13 cellular contexts compared by ENCODE assay signal in the genomic region with DNA sequence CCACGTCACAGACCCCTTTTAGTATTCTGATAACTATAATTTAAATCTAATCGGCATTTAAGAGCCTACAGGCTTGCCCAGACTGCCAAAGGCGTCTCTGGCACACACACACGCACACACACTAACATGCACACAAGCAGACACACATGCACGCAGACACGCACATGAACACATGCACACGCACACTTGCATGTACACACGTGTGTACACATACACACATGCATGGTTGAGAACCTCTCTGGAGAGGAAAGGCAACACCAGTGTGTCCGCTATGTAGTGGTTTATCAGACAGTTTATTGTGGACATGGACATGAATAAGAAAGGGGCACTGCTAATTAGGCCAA.
DNase-seq lines count a peak whose midpoint lies in the region; ATAC-seq, FAIRE-seq and TF ChIP-seq lines count a peak whose summit lies in the region.
"Had no signal": no experiment of that assay in that cellular context is flagged by ENCODE, and none has a peak within 500 bp of the region (broad histone marks: within the 10 kb centered on the region; RNA-seq: fewer than 3 reads in every experiment).

No MANE protein-coding gene starts in this region.

- H3K4me1 Mint-ChIP-seq in chondrocyte (ENCODE audit: low read depth) (peaks cover 19% of the 10 kb centered on the region), osteocyte (ENCODE audit: unreplicated experiment) (peaks cover 20% of the 10 kb centered on the region)
- H3K4me1 Mint-ChIP-seq in stimulated activated naive B cell treated with anti-CD40 and anti-IgM and Interleukin-4, amounts not matched to agents 10 μg/mL and 1 μg/mL and 100 μg/mL, for 72 hours: peaks cover 18 to 25% of the 10 kb centered on the region in 2 donors

- 93% methylated on average over 9 of the region's 9 CpGs for WGBS in HUES64

- H3K36me3 Mint-ChIP-seq in chondrocyte (ENCODE audit: low read depth) (no peaks in the 10 kb centered on the region), osteocyte (ENCODE audit: unreplicated experiment) (no peaks in the 10 kb centered on the region)
- H3K36me3 Mint-ChIP-seq in stimulated activated naive B cell treated with anti-CD40 and anti-IgM and Interleukin-4, amounts not matched to agents 10 μg/mL and 1 μg/mL and 100 μg/mL, for 72 hours: no peaks in the 10 kb centered on the region
- H3K36me3 Mint-ChIP-seq: CD8-positive, alpha-beta memory T cell had no signal

- no peak for ATAC-seq in stimulated activated naive B cell treated with anti-CD40 and anti-IgM and Interleukin-4, amounts not matched to agents 10 μg/mL and 1 μg/mL and 100 μg/mL, for 72 hours (replicated peaks)

- peaks cover 23% of the 10 kb centered on the region for H3K27me3 ChIP-seq in HUES64 (ENCODE audit: insufficient read depth, low read length)
- H3K27me3 ChIP-seq: Peyer's patch had no signal

- no peak overlapping the region for H3K4me3 ChIP-seq in HUES64 (ENCODE audit: low read length)
- H3K4me3 ChIP-seq: Peyer's patch had no signal

- peak; percentile 23 for FAIRE-seq in GM12891 (lab: Jason Lieb, UNC)

- H3K9me3 ChIP-seq in HUES64 (ENCODE audit: insufficient read depth, low read depth, low read length): no peaks in the 10 kb centered on the region

- no peaks in the 10 kb centered on the region for H3K36me3 ChIP-seq in HUES64 (ENCODE audit: insufficient read depth, low read length)
- H3K36me3 ChIP-seq: Peyer's patch had no signal

- no peak for TF ChIP-seq POLR2A in GM12891 (IDR thresholded peaks at IDR 0.05; ENCODE audit: low read depth, low read length)

- H3K27me3 Mint-ChIP-seq in chondrocyte (ENCODE audit: low read depth) (no peaks in the 10 kb centered on the region), osteocyte (ENCODE audit: unreplicated experiment) (no peaks in the 10 kb centered on the region)
- H3K27me3 Mint-ChIP-seq in stimulated activated naive B cell treated with anti-CD40 and anti-IgM and Interleukin-4, amounts not matched to agents 10 μg/mL and 1 μg/mL and 100 μg/mL, for 72 hours: peaks cover 57 to 69% of the 10 kb centered on the region in 2 donors

- H3K4me1 ChIP-seq in HUES64 (ENCODE audit: insufficient read depth, low read length): peaks cover 7% of the 10 kb centered on the region; the same call in 1 of the 2 replicates

- H3K9me3 Mint-ChIP-seq in chondrocyte (ENCODE audit: low read depth): no peaks in the 10 kb centered on the region
- H3K9me3 Mint-ChIP-seq in osteocyte (ENCODE audit: unreplicated experiment): no peaks in the 10 kb centered on the region
- no peaks in the 10 kb centered on the region for H3K9me3 Mint-ChIP-seq in stimulated activated naive B cell treated with anti-CD40 and anti-IgM and Interleukin-4, amounts not matched to agents 10 μg/mL and 1 μg/mL and 100 μg/mL, for 72 hours
- H3K9me3 Mint-ChIP-seq: CD8-positive, alpha-beta memory T cell had no signal

- H3K9ac ChIP-seq in HUES64 (ENCODE audit: low read depth, low read length): peak overlapping the region; percentile 35; the same call in 1 of the 2 replicates

- H3K27ac Mint-ChIP-seq in chondrocyte (ENCODE audit: unreplicated experiment) (peak overlapping the region; percentile 23), osteocyte (ENCODE audit: unreplicated experiment) (peak overlapping the region; percentile 73)
- H3K27ac Mint-ChIP-seq in stimulated activated naive B cell treated with anti-CD40 and anti-IgM and Interleukin-4, amounts not matched to agents 10 μg/mL and 1 μg/mL and 100 μg/mL, for 72 hours: no peak overlapping the region

- no peak overlapping the region for H3K27ac ChIP-seq in HUES64 (ENCODE audit: low read depth, low read length)
- H3K27ac ChIP-seq: Peyer's patch had no signal

- TF ChIP-seq CTCF in chondrocyte (IDR thresholded peaks at IDR 0.05) (no peak), osteocyte (IDR thresholded peaks at IDR 0.05) (no peak)

- H3K4me3 Mint-ChIP-seq in chondrocyte (ENCODE audit: unreplicated experiment): no peak overlapping the region
- H3K4me3 Mint-ChIP-seq in osteocyte (ENCODE audit: unreplicated experiment): no peak overlapping the region
- H3K4me3 Mint-ChIP-seq in stimulated activated naive B cell treated with anti-CD40 and anti-IgM and Interleukin-4, amounts not matched to agents 10 μg/mL and 1 μg/mL and 100 μg/mL, for 72 hours: no peak overlapping the region

- DNase-seq in GM12891 (ENCODE audit: insufficient read length, low spot score): no peak
- DNase-seq in chondrocyte (ENCODE audit: low spot score): no peak
- no peak for DNase-seq in osteocyte (ENCODE audit: extremely low spot score, unreplicated experiment)
- DNase-seq in stimulated activated naive B cell treated with anti-CD40 and anti-IgM and Interleukin-4, amounts not matched to agents 10 μg/mL and 1 μg/mL and 100 μg/mL, for 72 hours: no peak
- DNase-seq in GM19238 (ENCODE audit: insufficient read length, low spot score): no peak
- no peak for DNase-seq in activated gamma-delta T cell treated with Interleukin-2 at 50 U/mL for 16 hours
- DNase-seq: DMS 273 treated with DMSO at 0.1 percent for 48 hours, NCI-H1436 treated with DMSO at 0.1 percent for 48 hours, NCI-H446 treated with DMSO at 0.1 percent for 48 hours, NCI-H748 treated with DMSO at 0.1 percent for 48 hours had no signal

TF ChIP-seq in GM12891, 5 proteins besides CTCF, POLR2A, EP300 and RAD21:
- TF ChIP-seq PAX5 (IDR thresholded peaks at IDR 0.05; ENCODE audit: insufficient read depth, low read length, severe bottlenecking) (no peak), POLR2AphosphoS5 (IDR thresholded peaks at IDR 0.05; ENCODE audit: low read depth, low read length) (no peak), TAF1 (IDR thresholded peaks at IDR 0.05; ENCODE audit: low read depth, low read length) (no peak), SPI1 (IDR thresholded peaks at IDR 0.05; ENCODE audit: low read depth, low read length) (no peak), POU2F2 (IDR thresholded peaks at IDR 0.05; ENCODE audit: low read depth, low read length) (no peak)
